8 cellular contexts compared by ENCODE assay signal in genomic region chr16:88193706-88194396, GRCh38.
A peak's percentile ranks its signal among the peaks of the same experiment; 100 is the strongest.
DNase-seq lines count a peak whose midpoint lies in the region; ATAC-seq, FAIRE-seq and TF ChIP-seq lines count a peak whose summit lies in the region.
"Not testable (repeated sequence)": the region's sequence is repeated elsewhere in the genome, so short reads cannot be mapped to it uniquely, and the experiment has no call there.

No MANE protein-coding gene starts in this region.

- not testable (repeated sequence) for H3K36me3 Mint-ChIP-seq in progenitor cell of endocrine pancreas (ENCODE audit: insufficient read depth)

- TF ChIP-seq CTCF in DOHH2 (IDR thresholded peaks at IDR 0.05; ENCODE audit: low read depth, low read length, poor library complexity, severe bottlenecking) (peak; percentile 46), Loucy (conservative IDR thresholded peaks at IDR 0.05; ENCODE audit: low read length) (peak; percentile 35; the same call in 1 of the 2 replicates), PC-3 (conservative IDR thresholded peaks at IDR 0.05; ENCODE audit: low read depth, low read length) (peak; percentile 52), H1 (IDR thresholded peaks at IDR 0.05; ENCODE audit: control extremely low read depth in 1 of 3, insufficient read depth in 1 of 3, low read depth in 1 of 3, low read length in 3 of 3) (peak; percentile 53 to 71 (median 58)), kidney (IDR thresholded peaks at IDR 0.05; ENCODE audit: borderline replicate concordance, extremely low read depth, insufficient read depth) (peak; percentile 36), progenitor cell of endocrine pancreas (IDR thresholded peaks at IDR 0.05; ENCODE audit: unreplicated experiment) (peak; percentile 70), transverse colon (IDR thresholded peaks at IDR 0.05) (peak; percentile 45 to 63 (median 57))

- H3K56ac ChIP-seq in H1 (replicated peaks; ENCODE audit: insufficient read length, low read depth, low read length): not testable (repeated sequence)

- H3K36me3 ChIP-seq in DOHH2 (ENCODE audit: control insufficient read depth, low read length); Loucy (ENCODE audit: insufficient read depth, low read length); PC-3 (ENCODE audit: low read depth, low read length); H1 (ENCODE audit: control insufficient read depth in 2 of 4, insufficient read depth in 4 of 4, low read length in 3 of 4); kidney (ENCODE audit: control insufficient read depth in 1 of 2, insufficient read depth in 2 of 2, low read length in 2 of 2); transverse colon: not testable (repeated sequence)

- not testable (repeated sequence) for H3K4me3 ChIP-seq in DOHH2 (ENCODE audit: low read length); Loucy (ENCODE audit: low read length, poor library complexity, severe bottlenecking); PC-3 (ENCODE audit: low read length); H1 (ENCODE audit: extremely low read depth in 1 of 4, insufficient read depth in 2 of 4, low read depth in 3 of 4, low read length in 4 of 4); kidney (ENCODE audit: low read length in 2 of 2); transverse colon

- H3K79me2 ChIP-seq in DOHH2 (ENCODE audit: control insufficient read depth, low read length); Loucy (ENCODE audit: insufficient read depth, low read length); PC-3 (ENCODE audit: low read length); H1 (ENCODE audit: control insufficient read depth in 1 of 2, insufficient read depth in 2 of 2, low read length in 2 of 2): not testable (repeated sequence)

- not testable (repeated sequence) for H2BK12ac ChIP-seq in H1 (ENCODE audit: low read depth, low read length)

- H3K9me3 ChIP-seq in DOHH2 (ENCODE audit: control insufficient read depth, insufficient read depth, low read length); Loucy (ENCODE audit: insufficient read depth, low read depth, low read length); PC-3 (ENCODE audit: low read length); H1 (ENCODE audit: insufficient read depth in 2 of 2, low read depth in 1 of 2, low read length in 1 of 2); kidney (ENCODE audit: control insufficient read depth in 1 of 2, low read length in 2 of 2); transverse colon: not testable (repeated sequence)

- BruUV-seq in PC-3 (replicated peaks; lab: Mats Ljungman, UMichigan): not testable (repeated sequence)

- not testable (repeated sequence) for H3K23ac ChIP-seq in H1 (ENCODE audit: insufficient read length)

- TF ChIP-seq RAD21 in H1 (IDR thresholded peaks at IDR 0.05 in 1 of 2, conservative IDR thresholded peaks at IDR 0.05 in 1 of 2; ENCODE audit: low read depth in 2 of 2, low read length in 2 of 2): peak; percentile 61

- H3K23me2 ChIP-seq in H1 (ENCODE audit: low read depth, low read length): not testable (repeated sequence)

- intact Hi-C loops in PC-3 (cut with micrococcal nuclease): not testable (repeated sequence)
- intact Hi-C loops in kidney (cut with DNase I): loop anchor here (10.0 kb wide), 1 partner anchor 241 kb away; no protein-coding TSS in a partner anchor
- intact Hi-C loops in transverse colon (cut with DNase I; ENCODE audit: low total_unique reads): loop anchor here (10.0 kb wide), 1 partner anchor 241 kb away; no protein-coding TSS in a partner anchor

- not testable (repeated sequence) for TF ChIP-seq EP300 in H1 (IDR thresholded peaks at IDR 0.05; ENCODE audit: borderline replicate concordance in 1 of 2, low read depth in 2 of 2, low read length in 2 of 2); transverse colon (IDR thresholded peaks at IDR 0.05; ENCODE audit: low read depth)

- not testable (repeated sequence) for H3K14ac ChIP-seq in H1 (ENCODE audit: insufficient read length)

- not testable (repeated sequence) for H2BK5ac ChIP-seq in H1 (ENCODE audit: low read depth, low read length)

- POLR2A ChIA-PET in PC-3 (lab: Charles Lee; ENCODE audit: unreplicated experiment); H1 (lab: Charles Lee; ENCODE audit: partially characterized antibody): not testable (repeated sequence)

- H3K27me3 Mint-ChIP-seq in progenitor cell of endocrine pancreas: peaks cover 23% of the 10 kb centered on the region

- H4K8ac ChIP-seq in H1 (ENCODE audit: extremely low read depth, insufficient read depth, low read length): peak overlapping the region; percentile 9; the same call in 1 of the 2 replicates

- not testable (repeated sequence) for H3K4me1 Mint-ChIP-seq in progenitor cell of endocrine pancreas (ENCODE audit: low read depth)

- H2AFZ ChIP-seq in Loucy (ENCODE audit: low read length); PC-3 (ENCODE audit: low read length); H1 (ENCODE audit: low read length): not testable (repeated sequence)

- WGBS in H1 (ENCODE audit: extremely low coverage in 1 of 2, insufficient coverage in 1 of 2, insufficient read length in 1 of 2, insufficient replicate concordance in 2 of 2, low coverage in 1 of 2, low lambda C conversion rate in 2 of 2, missing lambda C conversion rate in 1 of 2), 2 experiments: 56% methylated on average over 13 of the region's 15 CpGs; no CpG with 5 or more reads in 1 of the 2 experiments
- WGBS in transverse colon (ENCODE audit: low coverage in 1 of 2), 2 donors: 56 to 77% methylated on average over 4 to 8 of the region's 15 CpGs

- not testable (repeated sequence) for H4K5ac ChIP-seq in H1 (ENCODE audit: insufficient read length, low read depth, low read length)

- not testable (repeated sequence) for TF ChIP-seq POLR2A in H1 (IDR thresholded peaks at IDR 0.05; ENCODE audit: control extremely low read depth in 1 of 2, low read depth in 2 of 2, low read length in 2 of 2); transverse colon (IDR thresholded peaks at IDR 0.05)

- peak; percentile 99 for ATAC-seq in PC-3

- CTCF ChIA-PET in PC-3 (lab: Charles Lee): not testable (repeated sequence)
- CTCF ChIA-PET in H1 (lab: Charles Lee; ENCODE audit: partially characterized antibody): interaction anchor here (1.4 to 2.2 kb wide), 2 partner anchors 88 to 136 kb away, joined by 3 to 4 read pairs; no protein-coding TSS in a partner anchor

- DNase-seq in PC-3 (peak; percentile 73), H1 (ENCODE audit: low read depth in 1 of 2, low spot score in 2 of 2) (peak; percentile 33 to 72), transverse colon (peak; percentile 54)
- DNase-seq in activated T-cell treated with anti-CD3 and anti-CD28 coated beads, Interleukin-2, amount 50 U/mL, for 1 hour: peak; percentile 28
- DNase-seq in kidney; progenitor cell of endocrine pancreas (ENCODE audit: low spot score, unreplicated experiment): not testable (repeated sequence)

- H2BK20ac ChIP-seq in H1 (ENCODE audit: low read length): not testable (repeated sequence)

- not testable (repeated sequence) for H3K9ac ChIP-seq in Loucy (ENCODE audit: low read depth, low read length, poor library complexity, severe bottlenecking); PC-3 (ENCODE audit: low read length); H1 (replicated peaks in 1 of 4; ENCODE audit: extremely low read depth in 1 of 4, low read depth in 3 of 4, low read length in 3 of 4); kidney (ENCODE audit: low read length in 2 of 2)

- not testable (repeated sequence) for H3K4me2 ChIP-seq in DOHH2 (ENCODE audit: low read length); Loucy (ENCODE audit: low read depth, low read length, poor library complexity, severe bottlenecking); PC-3 (ENCODE audit: low read length); H1 (ENCODE audit: insufficient read depth in 1 of 2, low read depth in 2 of 2, low read length in 2 of 2)

- not testable (repeated sequence) for H3K27ac ChIP-seq in DOHH2 (ENCODE audit: low read depth, low read length); PC-3 (ENCODE audit: low read length); H1 (ENCODE audit: low read depth, low read length); kidney (ENCODE audit: low read depth in 2 of 2, low read length in 2 of 2)
- H3K27ac ChIP-seq in transverse colon: peak overlapping the region in 1 of 4 donors; percentile 25

- H4K20me1 ChIP-seq in DOHH2 (ENCODE audit: control insufficient read depth, insufficient read depth, low read depth, low read length); Loucy (ENCODE audit: insufficient read depth, low read length, poor library complexity, severe bottlenecking); PC-3 (ENCODE audit: low read length); H1 (replicated peaks in 1 of 2; ENCODE audit: control insufficient read depth in 1 of 2, insufficient read depth in 2 of 2, low read length in 2 of 2): not testable (repeated sequence)

- H3F3A ChIP-seq in DOHH2 (ENCODE audit: control insufficient read depth, insufficient read depth); Loucy (ENCODE audit: low read depth); PC-3 (ENCODE audit: low read length, unreplicated experiment): not testable (repeated sequence)

- H3K4me3 Mint-ChIP-seq in progenitor cell of endocrine pancreas (ENCODE audit: low read depth): not testable (repeated sequence)

- H2AK5ac ChIP-seq in H1 (ENCODE audit: low read depth, low read length): not testable (repeated sequence)

- H3K4ac ChIP-seq in H1 (replicated peaks; ENCODE audit: insufficient read length, low read depth, low read length): not testable (repeated sequence)

- FAIRE-seq in H1 (lab: Jason Lieb, UNC): peak; percentile 81
- not testable (repeated sequence) for FAIRE-seq in kidney (lab: Jason Lieb, UNC)

- H2BK15ac ChIP-seq in H1 (ENCODE audit: low read length): not testable (repeated sequence)

- H3K9me2 ChIP-seq in DOHH2 (replicated peaks; ENCODE audit: control insufficient read depth, low read length); Loucy (replicated peaks; ENCODE audit: low read depth, low read length); PC-3 (replicated peaks; ENCODE audit: low read length): not testable (repeated sequence)

- H3K27ac Mint-ChIP-seq in progenitor cell of endocrine pancreas: not testable (repeated sequence)

- H3K79me1 ChIP-seq in H1 (ENCODE audit: low read depth, low read length): not testable (repeated sequence)

- H3K27me3 ChIP-seq in DOHH2 (ENCODE audit: control insufficient read depth, low read length); Loucy (ENCODE audit: insufficient read depth, low read length, poor library complexity, severe bottlenecking); PC-3 (ENCODE audit: low read length); H1 (replicated peaks in 1 of 4; ENCODE audit: control insufficient read depth in 3 of 4, extremely low read depth in 1 of 4, insufficient read depth in 3 of 4, low read length in 3 of 4): not testable (repeated sequence)
- H3K27me3 ChIP-seq in transverse colon: peaks cover 13% of the 10 kb centered on the region

- not testable (repeated sequence) for H3K18ac ChIP-seq in H1 (ENCODE audit: extremely low read depth, low read length)

- H4K91ac ChIP-seq in H1 (replicated peaks; ENCODE audit: insufficient read length, low read length): not testable (repeated sequence)

- in situ Hi-C loops in transverse colon (cut with MboI; ENCODE audit: low pct_ligation_motif_present in 1 of 4, low pct_unique_long_range_greater_than_20kb in 1 of 4, low sequenced_read_pairs in 3 of 4): not testable (repeated sequence)

- H3K9me3 Mint-ChIP-seq in progenitor cell of endocrine pancreas (ENCODE audit: low read depth): not testable (repeated sequence)

- not testable (repeated sequence) for H2BK120ac ChIP-seq in H1 (replicated peaks; ENCODE audit: low read depth, low read length)

- H3K4me1 ChIP-seq in DOHH2 (ENCODE audit: control insufficient read depth, low read length); Loucy (ENCODE audit: insufficient read depth, low read length, poor library complexity, severe bottlenecking); PC-3 (ENCODE audit: insufficient read depth, low read length); H1 (replicated peaks in 1 of 4; ENCODE audit: control insufficient read depth in 3 of 4, insufficient read depth in 4 of 4, low read length in 3 of 4); kidney (ENCODE audit: control insufficient read depth in 1 of 2, insufficient read depth in 1 of 2, low read depth in 1 of 2, low read length in 2 of 2); transverse colon: not testable (repeated sequence)
